25 cellular contexts compared by ENCODE assay signal in genomic region chr21:41561701-41562100, GRCh38. TPM values are rescaled to one million over a fixed set of nuclear protein-coding genes. Genes with fewer than 3 reads are reported as not detected.
DNase-seq lines count a peak whose midpoint lies in the region; ATAC-seq, FAIRE-seq and TF ChIP-seq lines count a peak whose summit lies in the region.
"Had no signal": no experiment of that assay in that cellular context is flagged by ENCODE, and none has a peak within 500 bp of the region (broad histone marks: within the 10 kb centered on the region; RNA-seq: fewer than 3 reads in every experiment).

No MANE protein-coding gene starts in this region.

- no peak overlapping the region for H4K8ac ChIP-seq in mesenchymal stem cell (ENCODE audit: low read length)

- H3K9ac ChIP-seq in colonic mucosa (ENCODE audit: low read depth in 2 of 2, low read length in 2 of 2): peak overlapping the region in 1 of 2 donors; percentile 44
- peak overlapping the region; percentile 58 for H3K9ac ChIP-seq in mesenchymal stem cell (ENCODE audit: low read length)
- H3K9ac ChIP-seq: BLaER1 treated with 17β-estradiol and CSF1 and Interleukin-3, amounts not matched to agents 10 nM and 100 nM; KMS-11 had no signal

- H3K27me3 ChIP-seq in colonic mucosa: no peaks in the 10 kb centered on the region
- H3K27me3 ChIP-seq in mesenchymal stem cell (ENCODE audit: control insufficient read depth in 1 of 2, insufficient read depth in 1 of 2, low read length in 2 of 2): peaks cover 26 to 42% of the 10 kb centered on the region in 2 experiments
- H3K27me3 ChIP-seq in small intestine (ENCODE audit: control insufficient read depth in 2 of 2, insufficient read depth in 2 of 2, low read length in 2 of 2): no peaks in the 10 kb centered on the region
- no peaks in the 10 kb centered on the region for H3K27me3 ChIP-seq in PC-9 (ENCODE audit: insufficient read depth, low read depth)
- H3K27me3 ChIP-seq: BLaER1 treated with 17β-estradiol and CSF1 and Interleukin-3, amounts not matched to agents 10 nM and 100 nM had no signal

- DNase-seq in ELR (ENCODE audit: low read depth) (peak; percentile 4), colonic mucosa (no peak), mesenchymal stem cell (no peak), small intestine (no peak), PC-9 (no peak), NCI-H1092 (lab: John Stamatoyannopoulos, UW) (no peak)
- no peak for DNase-seq in activated naive CD4-positive, alpha-beta T cell treated with anti-CD3 and anti-CD28 coated beads, Interleukin-2, amount 50 U/mL, for 16 hours
- DNase-seq: Caco-2; CD4-positive, alpha-beta memory T cell; DMS 273 treated with DMSO at 0.1 percent for 48 hours; DND-41; GOT3; NCI-H1105 treated with DMSO at 0.1 percent for 48 hours; NCI-H2029 treated with DMSO at 0.1 percent for 48 hours; NCI-H226; NCI-H510A treated with DMSO at 0.1 percent for 48 hours; NCI-H82; SJCRH30 had no signal

- H3K27ac ChIP-seq in colonic mucosa (peak overlapping the region; percentile 39), mesenchymal stem cell (ENCODE audit: low read length, poor library complexity, severe bottlenecking) (no peak overlapping the region), small intestine (ENCODE audit: low read depth in 1 of 2, low read length in 1 of 2) (peak overlapping the region; percentile 75 to 81), PC-9 (no peak overlapping the region)
- H3K27ac ChIP-seq: 22Rv1; BLaER1 treated with 17β-estradiol and CSF1 and Interleukin-3, amounts not matched to agents 10 nM and 100 nM; KMS-11; SJCRH30 had no signal

- no peaks in the 10 kb centered on the region for H3K79me1 ChIP-seq in mesenchymal stem cell (replicated peaks; ENCODE audit: low read length, poor library complexity, severe bottlenecking)

- H2AFZ ChIP-seq in mesenchymal stem cell (ENCODE audit: low read depth, low read length) (no peak overlapping the region), PC-9 (no peak overlapping the region)

- TF ChIP-seq CTCF in colonic mucosa (IDR thresholded peaks at IDR 0.05) (no peak), PC-9 (conservative IDR thresholded peaks at IDR 0.05) (no peak)

- H2BK12ac ChIP-seq in mesenchymal stem cell (ENCODE audit: low read length in 2 of 2): no peak overlapping the region

- H3K36me3 ChIP-seq in colonic mucosa (no peaks in the 10 kb centered on the region), mesenchymal stem cell (ENCODE audit: control insufficient read depth in 1 of 2, insufficient read depth in 2 of 2, low read depth in 1 of 2, low read length in 2 of 2) (no peaks in the 10 kb centered on the region), small intestine (ENCODE audit: control insufficient read depth in 2 of 2, insufficient read depth in 2 of 2, low read length in 2 of 2) (no peaks in the 10 kb centered on the region), PC-9 (ENCODE audit: low read depth) (no peaks in the 10 kb centered on the region)
- H3K36me3 ChIP-seq: BLaER1 treated with 17β-estradiol and CSF1 and Interleukin-3, amounts not matched to agents 10 nM and 100 nM; SJCRH30 had no signal

- H2AK5ac ChIP-seq in mesenchymal stem cell (ENCODE audit: low read length, severe bottlenecking): no peak overlapping the region

- POLR2A ChIA-PET in PC-9 (lab: Charles Lee; ENCODE audit: unreplicated experiment): no interaction called here

- no peaks in the 10 kb centered on the region for H3F3A ChIP-seq in PC-9 (ENCODE audit: insufficient read depth, low read depth)

- no peaks in the 10 kb centered on the region for H3K79me2 ChIP-seq in PC-9 (ENCODE audit: low read depth)

- H3K14ac ChIP-seq in mesenchymal stem cell (ENCODE audit: low read length in 2 of 2): no peak overlapping the region

- BruUV-seq in PC-9 (replicated peaks; lab: Mats Ljungman, UMichigan): no TSS peak

- no peaks in the 10 kb centered on the region for H3K9me2 ChIP-seq in PC-9 (ENCODE audit: insufficient read depth)

- H2BK5ac ChIP-seq in mesenchymal stem cell (ENCODE audit: low read depth, low read length, poor library complexity, severe bottlenecking): no peak overlapping the region

- CTCF ChIA-PET in PC-9 (lab: Charles Lee): no interaction called here

- no peak overlapping the region for H4K91ac ChIP-seq in mesenchymal stem cell (ENCODE audit: low read length)

- no peak for ATAC-seq in GM21528 (IDR thresholded peaks at IDR 0.05; ENCODE audit: low FRiP score, unreplicated experiment)

- no peak overlapping the region for H2BK15ac ChIP-seq in mesenchymal stem cell (ENCODE audit: low read depth, poor library complexity, severe bottlenecking)

- intact Hi-C loops in colonic mucosa (cut with DNase I): no loop called here
- intact Hi-C loops in PC-9 (cut with micrococcal nuclease; ENCODE audit: unreplicated experiment): no loop called here

- no peak overlapping the region for H3K4ac ChIP-seq in mesenchymal stem cell (ENCODE audit: low read depth in 1 of 2, low read length in 2 of 2)

- 98% methylated on average over 3 of the region's 4 CpGs for WGBS in mesenchymal stem cell
- 74 to 86% (median 79%) methylated on average over 4 of the region's 4 CpGs for WGBS in small intestine, 3 donors

- no peaks in the 10 kb centered on the region for H3K9me3 ChIP-seq in colonic mucosa
- H3K9me3 ChIP-seq in mesenchymal stem cell (ENCODE audit: control insufficient read depth, low read length): no peaks in the 10 kb centered on the region
- H3K9me3 ChIP-seq in small intestine (ENCODE audit: control insufficient read depth, low read depth): no peaks in the 10 kb centered on the region
- no peaks in the 10 kb centered on the region for H3K9me3 ChIP-seq in PC-9 (ENCODE audit: insufficient read depth, low read depth)
- H3K9me3 ChIP-seq: BLaER1 treated with 17β-estradiol and CSF1 and Interleukin-3, amounts not matched to agents 10 nM and 100 nM; Caco-2; SJCRH30 had no signal

- no peak overlapping the region for H3K4me2 ChIP-seq in mesenchymal stem cell (ENCODE audit: low read length, poor library complexity, severe bottlenecking)
- H3K4me2 ChIP-seq in PC-9: no peak overlapping the region
- H3K4me2 ChIP-seq: KMS-11 had no signal

- no peak overlapping the region for H3K18ac ChIP-seq in mesenchymal stem cell (ENCODE audit: low read depth in 1 of 2, low read length in 2 of 2)

- H3K4me3 ChIP-seq in colonic mucosa (no peak overlapping the region), mesenchymal stem cell (ENCODE audit: insufficient read depth in 1 of 2, low read depth in 1 of 2, low read length in 2 of 2) (no peak overlapping the region), small intestine (ENCODE audit: low read depth in 1 of 2, low read length in 2 of 2) (no peak overlapping the region), PC-9 (no peak overlapping the region)
- H3K4me3 ChIP-seq: BLaER1 treated with 17β-estradiol and CSF1 and Interleukin-3, amounts not matched to agents 10 nM and 100 nM; SJCRH30 had no signal

- no peak for FAIRE-seq in small intestine (lab: Jason Lieb, UNC)
- FAIRE-seq: GM12891 had no signal

- H2BK120ac ChIP-seq in mesenchymal stem cell (ENCODE audit: low read depth, low read length): no peak overlapping the region

- H3K23ac ChIP-seq in mesenchymal stem cell (ENCODE audit: low read length in 2 of 2): no peak overlapping the region

- H3K4me1 ChIP-seq in colonic mucosa (peaks cover 16% of the 10 kb centered on the region), mesenchymal stem cell (ENCODE audit: control insufficient read depth, insufficient read depth, low read depth, low read length) (peaks cover 4% of the 10 kb centered on the region), small intestine (ENCODE audit: control insufficient read depth in 2 of 2, insufficient read depth in 1 of 2, low read depth in 1 of 2, low read length in 1 of 2) (peaks cover 4 to 22% of the 10 kb centered on the region in 2 donors), PC-9 (replicated peaks; ENCODE audit: insufficient read depth) (no peaks in the 10 kb centered on the region; the same call in 1 of the 2 replicates)
- H3K4me1 ChIP-seq: SJCRH30 had no signal

- no peaks in the 10 kb centered on the region for H4K20me1 ChIP-seq in PC-9 (ENCODE audit: insufficient read depth)
- H4K20me1 ChIP-seq: BLaER1 treated with 17β-estradiol and CSF1 and Interleukin-3, amounts not matched to agents 10 nM and 100 nM had no signal

RNA-seq across cellular contexts. Expression of gene TMPRSS2, which starts 53.7 kb away (rescaled TPM):
- total RNA-seq in colonic mucosa (100 to 1,000 TPM; 261 to 408 TPM), PC-9 (2021) (0.61 and 0.78 TPM in 2 replicates)
- polyA plus RNA-seq in mesenchymal stem cell (2013, experiment 1 of 2): 0.08 TPM
- 0.04 TPM for polyA plus RNA-seq in mesenchymal stem cell (2013, experiment 2 of 2)
- polyA plus RNA-seq in small intestine: 100 to 1,000 TPM; 108 to 167 (median 135) TPM
- total RNA-seq: CD4-positive, alpha-beta memory T cell; G401; HT1080; SJCRH30 had no signal
- polyA plus RNA-seq: CD4-positive, alpha-beta memory T cell had no signal

Comparison
In these comparisons a context has a peak if more than half of its experiments do, and no peak if none do; other contexts are left out.
1. H3K27ac ChIP-seq: peak in colonic mucosa (single experiment) and small intestine (2 of 2); none in mesenchymal stem cell (single experiment) and PC-9 (single experiment).
2. RNA of gene TMPRSS2, which starts 53.7 kb away (total RNA-seq): 261 to 408 TPM in colonic mucosa; 0.61 to 0.78 TPM in PC-9; every median in the first group is over 100 times any median in the second.